29 cellular contexts compared by ENCODE assay signal in the genomic region with DNA sequence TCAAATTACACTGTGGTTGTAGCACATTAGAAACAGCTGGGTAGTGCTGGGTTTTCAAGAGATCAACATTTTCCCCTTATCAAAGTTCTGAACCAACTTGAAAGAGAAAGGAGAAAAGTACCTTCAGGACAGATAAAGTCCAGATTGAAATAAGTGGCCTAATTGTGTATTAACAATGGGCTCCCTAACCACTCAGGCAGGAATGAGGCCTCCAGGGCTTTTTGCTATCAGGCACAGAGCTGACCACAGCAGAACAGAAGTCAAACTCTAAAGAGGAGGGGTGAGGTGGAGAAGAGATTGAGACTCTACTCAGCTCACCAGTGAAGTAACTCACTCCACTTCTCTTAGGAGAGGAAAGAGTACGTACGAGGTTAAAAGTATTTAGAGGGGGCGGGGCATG.
"Had no signal": no experiment of that assay in that cellular context is flagged by ENCODE, and none has a peak within 500 bp of the region (broad histone marks: within the 10 kb centered on the region; RNA-seq: fewer than 3 reads in every experiment).

No MANE protein-coding gene starts in this region.

- H3K27ac Mint-ChIP-seq: activated CD4-positive, alpha-beta T cell treated with anti-CD3 and anti-CD28 coated beads, Interleukin-2, amount 10 ng/mL, durations not matched to agents 24 days and 14 days; activated CD8-positive, alpha-beta memory T cell treated with anti-CD3 and anti-CD28 coated beads, Interleukin-2, amount 10 ng/mL, durations not matched to agents 7 days and 5 days; activated CD8-positive, alpha-beta T cell treated with anti-CD3 and anti-CD28 coated beads, Interleukin-2, amount 10 ng/mL, durations not matched to agents 7 days and 5 days; activated naive CD4-positive, alpha-beta T cell treated with anti-CD3 and anti-CD28 coated beads, Interleukin-2, amount 50 U/mL, for 72 hours; activated T-helper 2 cell treated with anti-CD3 and anti-CD28 coated beads, Interferon-gamma antibody, Interleukin-2, Interleukin-4, amounts not matched to agents 10 μg/mL and 5 μg/mL and 100 μg/mL, durations not matched to agents 14 hours and 24 hours and 36 hours; dendritic cell treated with granulocyte-macrophage colony-stimulating factor and Interleukin-4, amounts not matched to agents 40 ng/mL and 50 ng/mL, for 4 days; naive thymus-derived CD8-positive, alpha-beta T cell; T-helper 1 cell treated with Interleukin-12 subunit alpha and Interleukin-12 subunit beta and Interleukin-4 antibody, amounts not matched to agents 30 μg/mL and 1 μg/mL, for 36 hours had no signal

- H3K4me3 Mint-ChIP-seq: activated CD4-positive, alpha-beta T cell treated with anti-CD3 and anti-CD28 coated beads, Interleukin-2, amount 10 ng/mL, durations not matched to agents 24 days and 14 days; activated CD8-positive, alpha-beta memory T cell treated with anti-CD3 and anti-CD28 coated beads, Interleukin-2, amount 10 ng/mL, durations not matched to agents 7 days and 5 days; activated CD8-positive, alpha-beta T cell treated with anti-CD3 and anti-CD28 coated beads, Interleukin-2, amount 10 ng/mL, durations not matched to agents 7 days and 5 days; central memory CD8-positive, alpha-beta T cell; dendritic cell treated with granulocyte-macrophage colony-stimulating factor and Interleukin-4, amounts not matched to agents 40 ng/mL and 50 ng/mL, for 4 days; naive thymus-derived CD8-positive, alpha-beta T cell; T-helper 1 cell treated with Interleukin-12 subunit alpha and Interleukin-12 subunit beta and Interleukin-4 antibody, amounts not matched to agents 30 μg/mL and 1 μg/mL, for 36 hours had no signal

- DNase-seq: activated CD4-positive, alpha-beta T cell treated with anti-CD3 and anti-CD28 coated beads, Interleukin-2, amount 10 ng/mL, durations not matched to agents 24 days and 14 days; activated CD4-positive, CD25-positive, alpha-beta regulatory T cell treated with anti-CD3 and anti-CD28 coated beads, Interleukin-2, amount 50 U/mL, for 72 hours; activated CD8-positive, alpha-beta memory T cell treated with anti-CD3 and anti-CD28 coated beads, Interleukin-2, amount 10 ng/mL, durations not matched to agents 7 days and 5 days; activated CD8-positive, alpha-beta T cell treated with anti-CD3 and anti-CD28 coated beads, Interleukin-2, amount 10 ng/mL, durations not matched to agents 7 days and 5 days; activated naive CD4-positive, alpha-beta T cell; activated T-cell treated with anti-CD3 and anti-CD28 coated beads, Interleukin-2, amount 50 U/mL, for 48 hours; effector CD4-positive, alpha-beta T cell; esophagus squamous epithelium; kidney; left colon; mammary epithelial cell; midbrain; naive thymus-derived CD8-positive, alpha-beta T cell; posterior cingulate gyrus; right cardiac atrium; spleen; stimulated activated naive CD4-positive, alpha-beta T cell; T-helper 9 cell; tibial artery; upper lobe of right lung; WERI-Rb-1 had no signal

- H3K36me3 ChIP-seq: breast epithelium, esophagus squamous epithelium, spleen, suprapubic skin, tibial artery, upper lobe of right lung, WERI-Rb-1 had no signal

- H3K9me3 ChIP-seq: breast epithelium, esophagus squamous epithelium, spleen, suprapubic skin, tibial artery, upper lobe of right lung had no signal

- H3K4me1 Mint-ChIP-seq: activated CD4-positive, alpha-beta T cell treated with anti-CD3 and anti-CD28 coated beads, Interleukin-2, amount 10 ng/mL, durations not matched to agents 24 days and 14 days; activated CD8-positive, alpha-beta memory T cell treated with anti-CD3 and anti-CD28 coated beads, Interleukin-2, amount 10 ng/mL, durations not matched to agents 7 days and 5 days; central memory CD8-positive, alpha-beta T cell; naive thymus-derived CD8-positive, alpha-beta T cell had no signal

- H3K9me3 Mint-ChIP-seq: activated CD4-positive, alpha-beta T cell treated with anti-CD3 and anti-CD28 coated beads, Interleukin-2, amount 10 ng/mL, durations not matched to agents 24 days and 14 days; activated naive CD4-positive, alpha-beta T cell treated with anti-CD3 and anti-CD28 coated beads, Interleukin-2, amount 50 U/mL, for 72 hours; activated T-helper 2 cell treated with anti-CD3 and anti-CD28 coated beads, Interferon-gamma antibody, Interleukin-2, Interleukin-4, amounts not matched to agents 10 μg/mL and 5 μg/mL and 100 μg/mL, durations not matched to agents 14 hours and 24 hours and 36 hours; central memory CD8-positive, alpha-beta T cell; dendritic cell treated with granulocyte-macrophage colony-stimulating factor and Interleukin-4, amounts not matched to agents 40 ng/mL and 50 ng/mL, for 4 days; naive thymus-derived CD8-positive, alpha-beta T cell; T-helper 1 cell treated with Interleukin-12 subunit alpha and Interleukin-12 subunit beta and Interleukin-4 antibody, amounts not matched to agents 30 μg/mL and 1 μg/mL, for 36 hours had no signal

- H3K27me3 ChIP-seq: breast epithelium, esophagus squamous epithelium, spleen, suprapubic skin, tibial artery, upper lobe of right lung had no signal

- H3K4me3 ChIP-seq: breast epithelium, esophagus squamous epithelium, spleen, suprapubic skin, tibial artery, upper lobe of right lung had no signal

- H3K4me1 ChIP-seq: breast epithelium, esophagus squamous epithelium, spleen, suprapubic skin, tibial artery, upper lobe of right lung had no signal

- H3K27ac ChIP-seq: breast epithelium, epithelial cell of prostate, esophagus squamous epithelium, spleen, suprapubic skin, tibial artery, upper lobe of right lung, WERI-Rb-1 had no signal

- H3K27me3 Mint-ChIP-seq: activated CD4-positive, alpha-beta T cell treated with anti-CD3 and anti-CD28 coated beads, Interleukin-2, amount 10 ng/mL, durations not matched to agents 24 days and 14 days; activated CD8-positive, alpha-beta memory T cell treated with anti-CD3 and anti-CD28 coated beads, Interleukin-2, amount 10 ng/mL, durations not matched to agents 7 days and 5 days; central memory CD8-positive, alpha-beta T cell; dendritic cell treated with granulocyte-macrophage colony-stimulating factor and Interleukin-4, amounts not matched to agents 40 ng/mL and 50 ng/mL, for 4 days; naive thymus-derived CD8-positive, alpha-beta T cell had no signal

- H3K36me3 Mint-ChIP-seq: activated CD8-positive, alpha-beta memory T cell treated with anti-CD3 and anti-CD28 coated beads, Interleukin-2, amount 10 ng/mL, durations not matched to agents 7 days and 5 days; activated naive CD4-positive, alpha-beta T cell treated with anti-CD3 and anti-CD28 coated beads, Interleukin-2, amount 50 U/mL, for 72 hours; naive thymus-derived CD8-positive, alpha-beta T cell had no signal

- ATAC-seq: activated CD8-positive, alpha-beta memory T cell treated with anti-CD3 and anti-CD28 coated beads, Interleukin-2, amount 10 ng/mL, durations not matched to agents 7 days and 5 days; activated CD8-positive, alpha-beta T cell treated with anti-CD3 and anti-CD28 coated beads, Interleukin-2, amount 10 ng/mL, durations not matched to agents 7 days and 5 days; activated naive CD4-positive, alpha-beta T cell treated with anti-CD3 and anti-CD28 coated beads, Interleukin-2, amount 50 U/mL, for 72 hours; left colon; naive thymus-derived CD8-positive, alpha-beta T cell; right cardiac atrium; upper lobe of right lung had no signal
